In genomic region chr5:72110401-72111013, GRCh38 we compare ENCODE assay signal across 12 cellular contexts. TPM values are rescaled to one million over a fixed set of nuclear protein-coding genes. Genes with fewer than 3 reads are reported as not detected.
A peak's percentile ranks its signal among the peaks of the same experiment; 100 is the strongest.
DNase-seq lines count a peak whose midpoint lies in the region; ATAC-seq and TF ChIP-seq lines count a peak whose summit lies in the region.
"Had no signal": no experiment of that assay in that cellular context is flagged by ENCODE, and none has a peak within 500 bp of the region (broad histone marks: within the 10 kb centered on the region; RNA-seq: fewer than 3 reads in every experiment).

No MANE protein-coding gene starts in this region.

- in situ Hi-C loops in Caki2 (cut with HindIII; ENCODE audit: low pct_unique_long_range_greater_than_20kb, low sequenced_read_pairs), result no loop called here

- peak overlapping the region; percentile 96 for H3K4me3 Mint-ChIP-seq in osteocyte (ENCODE audit: unreplicated experiment)
- H3K4me3 Mint-ChIP-seq: activated CD8-positive, alpha-beta T cell treated with anti-CD3 and anti-CD28 coated beads for 36 hours had no signal

- H3K4me1 ChIP-seq in PC-9 (replicated peaks; ENCODE audit: insufficient read depth), result peaks cover 20% of the 10 kb centered on the region
- H3K4me1 ChIP-seq in fibroblast of lung (ENCODE audit: control insufficient read depth, extremely low read depth, insufficient read depth, low read length), result peaks cover 5% of the 10 kb centered on the region

- H3K36me3 ChIP-seq in PC-9 (ENCODE audit: low read depth) (peaks cover 20% of the 10 kb centered on the region), fibroblast of lung (ENCODE audit: control insufficient read depth, insufficient read depth, low read length) (no peaks in the 10 kb centered on the region)

- no peaks in the 10 kb centered on the region for H3K9me2 ChIP-seq in PC-9 (ENCODE audit: insufficient read depth)

- peaks cover 14% of the 10 kb centered on the region for H3F3A ChIP-seq in PC-9 (ENCODE audit: insufficient read depth, low read depth)

- H3K79me2 ChIP-seq in PC-9 (ENCODE audit: low read depth) (peaks cover 71% of the 10 kb centered on the region), fibroblast of lung (ENCODE audit: control insufficient read depth, insufficient read depth, low read length) (peaks cover 75% of the 10 kb centered on the region)

- POLR2A ChIA-PET in PC-9 (lab: Charles Lee; ENCODE audit: unreplicated experiment), result no interaction called here

- CTCF ChIA-PET in PC-9 (lab: Charles Lee), result no interaction called here

- H3K9me3 Mint-ChIP-seq in osteocyte (ENCODE audit: unreplicated experiment), result no peaks in the 10 kb centered on the region
- H3K9me3 Mint-ChIP-seq: activated CD8-positive, alpha-beta T cell treated with anti-CD3 and anti-CD28 coated beads for 36 hours; naive B cell had no signal

- peak overlapping the region; percentile 91 for H3K27ac Mint-ChIP-seq in osteocyte (ENCODE audit: unreplicated experiment)
- H3K27ac Mint-ChIP-seq: activated CD8-positive, alpha-beta T cell treated with anti-CD3 and anti-CD28 coated beads for 36 hours; naive B cell had no signal

- H3K4me2 ChIP-seq in PC-9 (no peak overlapping the region), fibroblast of lung (ENCODE audit: extremely low read depth, insufficient read depth, low read length) (peak overlapping the region; percentile 27)

- no peak for ATAC-seq in HG03196 (IDR thresholded peaks at IDR 0.05; ENCODE audit: unreplicated experiment)
- ATAC-seq: activated CD8-positive, alpha-beta T cell treated with anti-CD3 and anti-CD28 coated beads for 36 hours; HCT116 had no signal

- peak overlapping the region; percentile 100; the same call in 1 of the 2 replicates for H3K4me3 ChIP-seq in PC-9
- H3K4me3 ChIP-seq in fibroblast of lung (replicated peaks in 1 of 4; ENCODE audit: control extremely low read depth in 1 of 4, insufficient read depth in 1 of 4, low read depth in 3 of 4, low read length in 4 of 4), result peak overlapping the region in 2 of 4 experiments; percentile 1 to 27

- H3K36me3 Mint-ChIP-seq in osteocyte (ENCODE audit: unreplicated experiment), result peaks cover 18% of the 10 kb centered on the region

- peaks cover 53% of the 10 kb centered on the region for H3K4me1 Mint-ChIP-seq in osteocyte (ENCODE audit: unreplicated experiment)

- H3K27me3 ChIP-seq in PC-9 (ENCODE audit: insufficient read depth, low read depth) (no peaks in the 10 kb centered on the region), fibroblast of lung (ENCODE audit: control insufficient read depth, insufficient read depth, low read length) (no peaks in the 10 kb centered on the region)

- H4K20me1 ChIP-seq in PC-9 (ENCODE audit: insufficient read depth), result peaks cover 53% of the 10 kb centered on the region
- H4K20me1 ChIP-seq in fibroblast of lung (ENCODE audit: control insufficient read depth, extremely low read depth, insufficient read depth, low read length), result no peaks in the 10 kb centered on the region

- H3K27me3 Mint-ChIP-seq in osteocyte (ENCODE audit: unreplicated experiment), result no peaks in the 10 kb centered on the region

- H2AFZ ChIP-seq in PC-9, result no peak overlapping the region
- H2AFZ ChIP-seq in fibroblast of lung (ENCODE audit: low read length), result no peak overlapping the region

- no peaks in the 10 kb centered on the region for H3K9me3 ChIP-seq in PC-9 (ENCODE audit: insufficient read depth, low read depth)
- no peaks in the 10 kb centered on the region for H3K9me3 ChIP-seq in fibroblast of lung (ENCODE audit: control insufficient read depth, insufficient read depth, low read depth, low read length)

- DNase-seq in Caki2 (ENCODE audit: low read depth) (peak; percentile 31), PC-9 (no peak), fibroblast of lung (ENCODE audit: low read depth in 2 of 2) (peak in 1 of 2 donors; percentile 56), osteocyte (ENCODE audit: extremely low spot score, unreplicated experiment) (no peak), NCI-H1092 (lab: John Stamatoyannopoulos, UW) (no peak), NCI-H774 (lab: John Stamatoyannopoulos, UW) (no peak), T1000 (lab: John Stamatoyannopoulos, UW) (no peak)
- DNase-seq: activated CD8-positive, alpha-beta T cell treated with anti-CD3 and anti-CD28 coated beads for 36 hours; GF-D8; naive B cell had no signal

- TF ChIP-seq CTCF in PC-9 (conservative IDR thresholded peaks at IDR 0.05) (no peak), fibroblast of lung (conservative IDR thresholded peaks at IDR 0.05 in 1 of 2, IDR thresholded peaks at IDR 0.05 in 1 of 2; ENCODE audit: low read depth in 1 of 2, low read length in 2 of 2) (no peak), osteocyte (IDR thresholded peaks at IDR 0.05) (no peak)

- H3K9ac ChIP-seq in fibroblast of lung (ENCODE audit: insufficient read depth, low read length), result no peak overlapping the region

- no peak overlapping the region for H3K27ac ChIP-seq in PC-9
- no peak overlapping the region for H3K27ac ChIP-seq in fibroblast of lung (ENCODE audit: insufficient read depth, low read length)

- intact Hi-C loops in PC-9 (cut with micrococcal nuclease; ENCODE audit: unreplicated experiment), result no loop called here

- no TSS peak for BruUV-seq in PC-9 (replicated peaks; lab: Mats Ljungman, UMichigan)

RNA-seq across cellular contexts. Expression of gene MAP1B, which starts 3.2 kb away (rescaled TPM):
- total RNA-seq in Caki2 (2014; rRNA removed; shearing (Covaris generic); ENCODE audit: low replicate concordance), result 58.0 and 80.1 TPM in 2 replicates
- total RNA-seq in PC-9 (2021) (159 and 163 TPM in 2 replicates), fibroblast of lung (44.9 and 83.4 TPM in 2 replicates), osteocyte (189 and 207 TPM in 2 replicates)
- 84.4 and 109 TPM in 2 replicates for polyA plus RNA-seq in fibroblast of lung
- polyA plus RNA-seq in fibroblast of lung (2012), result 56.7 and 103 TPM in 2 replicates
- 178 and 206 TPM in 2 replicates for polyA minus RNA-seq in fibroblast of lung (ENCODE audit: low replicate concordance)
